In the genomic region with DNA sequence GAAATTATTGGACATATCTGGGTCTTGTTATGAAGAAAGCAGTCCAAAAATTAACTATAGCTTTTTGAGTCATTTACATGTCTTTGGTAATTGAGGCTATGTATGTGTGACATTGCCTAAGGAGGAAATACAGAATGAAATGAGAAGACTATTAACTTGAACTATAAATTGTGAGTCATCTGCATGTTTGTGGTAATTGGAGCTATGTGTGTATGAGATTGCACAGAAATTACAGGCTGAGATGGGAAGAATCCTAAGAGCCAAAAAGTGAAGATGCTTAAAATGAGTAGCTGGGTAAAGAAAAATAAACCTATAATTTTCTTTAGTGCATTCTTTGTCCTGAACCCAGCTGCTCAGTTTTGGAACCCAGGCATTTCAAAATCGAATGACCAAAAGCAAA, we compare ENCODE assay signal across 26 cellular contexts.
DNase-seq lines count a peak whose midpoint lies in the region; ATAC-seq and TF ChIP-seq lines count a peak whose summit lies in the region.
"Had no signal": no experiment of that assay in that cellular context is flagged by ENCODE, and none has a peak within 500 bp of the region (broad histone marks: within the 10 kb centered on the region; RNA-seq: fewer than 3 reads in every experiment).

No MANE protein-coding gene starts in this region.

- no peak overlapping the region for H3K4me2 ChIP-seq in PC-3 (ENCODE audit: low read length)
- H3K4me2 ChIP-seq in GM23338: no peak overlapping the region
- H3K4me2 ChIP-seq: BLaER1 treated with 17β-estradiol and CSF1 and Interleukin-3, amounts not matched to agents 10 nM and 100 nM had no signal

- H3K4me3 ChIP-seq in AG04450 (ENCODE audit: low read depth, low read length) (no peak overlapping the region), PC-3 (ENCODE audit: low read length) (no peak overlapping the region), astrocyte of the spinal cord (ENCODE audit: low read depth, low read length) (no peak overlapping the region), upper lobe of right lung (no peak overlapping the region), GM23338 (no peak overlapping the region)
- H3K4me3 ChIP-seq: BLaER1 treated with 17β-estradiol and CSF1 and Interleukin-3, amounts not matched to agents 10 nM and 100 nM; GM12878 had no signal

- no peaks in the 10 kb centered on the region for H4K20me1 ChIP-seq in PC-3 (ENCODE audit: low read length)
- H4K20me1 ChIP-seq in GM23338 (replicated peaks; ENCODE audit: insufficient read depth): no peaks in the 10 kb centered on the region
- H4K20me1 ChIP-seq: BLaER1 treated with 17β-estradiol and CSF1 and Interleukin-3, amounts not matched to agents 10 nM and 100 nM had no signal

- no peaks in the 10 kb centered on the region for H3K36me3 Mint-ChIP-seq in GM23338 (ENCODE audit: low read depth)

- H3K79me2 ChIP-seq in PC-3 (ENCODE audit: low read length) (no peaks in the 10 kb centered on the region), GM23338 (replicated peaks; ENCODE audit: insufficient read depth) (no peaks in the 10 kb centered on the region)

- H3K9me3 Mint-ChIP-seq in GM23338: no peaks in the 10 kb centered on the region

- ATAC-seq in PC-3 (peak; percentile 95), upper lobe of right lung (no peak), GM23338 (no peak)
- ATAC-seq: activated naive CD8-positive, alpha-beta T cell treated with anti-CD3 and anti-CD28 coated beads, Interleukin-2, amount 50 U/mL, for 24 hours; GM12878 had no signal

- BruUV-seq in PC-3 (replicated peaks; lab: Mats Ljungman, UMichigan): no TSS peak

- H3K4me1 ChIP-seq in PC-3 (ENCODE audit: insufficient read depth, low read length): no peaks in the 10 kb centered on the region
- H3K4me1 ChIP-seq in upper lobe of right lung: no peaks in the 10 kb centered on the region
- no peaks in the 10 kb centered on the region for H3K4me1 ChIP-seq in GM23338 (ENCODE audit: insufficient read depth)
- H3K4me1 ChIP-seq: BLaER1 treated with 17β-estradiol and CSF1 and Interleukin-3, amounts not matched to agents 10 nM and 100 nM had no signal

- intact Hi-C loops in PC-3 (cut with micrococcal nuclease): no loop called here
- intact Hi-C loops in upper lobe of right lung (cut with DNase I): no loop called here

- H3K4me3 Mint-ChIP-seq in GM23338: no peak overlapping the region
- H3K4me3 Mint-ChIP-seq: activated naive CD8-positive, alpha-beta T cell treated with anti-CD3 and anti-CD28 coated beads, Interleukin-2, amount 50 U/mL, for 24 hours had no signal

- no peak overlapping the region for H3K9ac ChIP-seq in PC-3 (ENCODE audit: low read length)
- H3K9ac ChIP-seq: BLaER1 treated with 17β-estradiol and CSF1 and Interleukin-3, amounts not matched to agents 10 nM and 100 nM had no signal

- H3K9me3 ChIP-seq in AG04450 (ENCODE audit: control insufficient read depth, insufficient read depth, low read length): no peaks in the 10 kb centered on the region
- H3K9me3 ChIP-seq in PC-3 (ENCODE audit: low read length): no peaks in the 10 kb centered on the region
- H3K9me3 ChIP-seq in upper lobe of right lung: no peaks in the 10 kb centered on the region
- H3K9me3 ChIP-seq: BLaER1 treated with 17β-estradiol and CSF1 and Interleukin-3, amounts not matched to agents 10 nM and 100 nM had no signal

- H2AFZ ChIP-seq in PC-3 (ENCODE audit: low read length): no peak overlapping the region
- no peak overlapping the region for H2AFZ ChIP-seq in GM23338

- no peaks in the 10 kb centered on the region for H3K4me1 Mint-ChIP-seq in GM23338
- H3K4me1 Mint-ChIP-seq: activated naive CD8-positive, alpha-beta T cell treated with anti-CD3 and anti-CD28 coated beads, Interleukin-2, amount 50 U/mL, for 24 hours had no signal

- H3F3A ChIP-seq in PC-3 (ENCODE audit: low read length, unreplicated experiment): no peaks in the 10 kb centered on the region
- no peaks in the 10 kb centered on the region for H3F3A ChIP-seq in GM23338 (replicated peaks; ENCODE audit: low read depth)

- H3K27me3 Mint-ChIP-seq in GM23338 (ENCODE audit: insufficient read depth, low read depth, poor library complexity): no peaks in the 10 kb centered on the region
- H3K27me3 Mint-ChIP-seq: activated naive CD8-positive, alpha-beta T cell treated with anti-CD3 and anti-CD28 coated beads, Interleukin-2, amount 50 U/mL, for 24 hours had no signal

- POLR2A ChIA-PET in AG04450 (lab: Yijun Ruan, JAX): no interaction called here
- POLR2A ChIA-PET in PC-3 (lab: Charles Lee; ENCODE audit: unreplicated experiment): interaction anchor here (0.7 kb wide), 1 partner anchor 569 kb away, joined by 3 read pairs; no protein-coding TSS in a partner anchor

- no peaks in the 10 kb centered on the region for H3K36me3 ChIP-seq in PC-3 (ENCODE audit: low read depth, low read length)
- no peaks in the 10 kb centered on the region for H3K36me3 ChIP-seq in upper lobe of right lung
- H3K36me3 ChIP-seq in GM23338 (ENCODE audit: insufficient read depth): no peaks in the 10 kb centered on the region; the same call in 1 of the 2 replicates
- H3K36me3 ChIP-seq: BLaER1 treated with 17β-estradiol and CSF1 and Interleukin-3, amounts not matched to agents 10 nM and 100 nM had no signal

- no peaks in the 10 kb centered on the region for H3K9me2 ChIP-seq in PC-3 (replicated peaks; ENCODE audit: low read length)
- no peaks in the 10 kb centered on the region for H3K9me2 ChIP-seq in GM23338 (ENCODE audit: insufficient read depth)

- TF ChIP-seq CTCF in AG04450 (IDR thresholded peaks at IDR 0.05; ENCODE audit: low read depth, low read length) (no peak), PC-3 (conservative IDR thresholded peaks at IDR 0.05; ENCODE audit: low read depth, low read length) (no peak), astrocyte of the spinal cord (IDR thresholded peaks at IDR 0.05; ENCODE audit: low read depth, low read length) (no peak), upper lobe of right lung (IDR thresholded peaks at IDR 0.05) (no peak), GM23338 (conservative IDR thresholded peaks at IDR 0.05; ENCODE audit: low read depth in 2 of 2) (no peak)

- in situ Hi-C loops in astrocyte of the spinal cord (cut with HindIII; ENCODE audit: low sequenced_read_pairs): no loop called here

- no peak overlapping the region for H3K27ac Mint-ChIP-seq in GM23338
- H3K27ac Mint-ChIP-seq: activated naive CD8-positive, alpha-beta T cell treated with anti-CD3 and anti-CD28 coated beads, Interleukin-2, amount 50 U/mL, for 24 hours had no signal

- H3K27ac ChIP-seq in AG04450 (ENCODE audit: low read depth, low read length) (no peak overlapping the region), PC-3 (ENCODE audit: low read length) (no peak overlapping the region), upper lobe of right lung (no peak overlapping the region), GM23338 (ENCODE audit: low read depth) (no peak overlapping the region)
- H3K27ac ChIP-seq: BLaER1 treated with 17β-estradiol and CSF1 and Interleukin-3, amounts not matched to agents 10 nM and 100 nM had no signal

- CTCF ChIA-PET in AG04450 (lab: Charles Lee) (interaction anchor here (1.3 kb wide), 1 partner anchor 1420 kb away, joined by 3 read pairs; no protein-coding TSS in a partner anchor), PC-3 (lab: Charles Lee) (no interaction called here)

- peak; percentile 21 for DNase-seq in AG04450 (ENCODE audit: low read depth, low spot score)
- peak; percentile 43 for DNase-seq in PC-3
- DNase-seq in astrocyte of the spinal cord (ENCODE audit: low read depth, low spot score): peak; percentile 54
- DNase-seq in foreskin melanocyte: peak; percentile 11
- no peak for DNase-seq in upper lobe of right lung
- no peak for DNase-seq in SW 1271 (lab: John Stamatoyannopoulos, UW)
- DNase-seq in GM23338 (ENCODE audit: low spot score): no peak
- no peak for DNase-seq in activated effector memory CD4-positive, alpha-beta T cell treated with anti-CD3 and anti-CD28 coated beads, Interleukin-2, amount 50 U/mL, for 16 hours
- DNase-seq: activated CD4-positive, CD25-positive, alpha-beta regulatory T cell treated with anti-CD3 and anti-CD28 coated beads, Interleukin-2, amount 50 U/mL, for 72 hours; activated gamma-delta T cell treated with Interleukin-2 at 50 U/mL for 16 hours; activated naive CD8-positive, alpha-beta T cell treated with anti-CD3 and anti-CD28 coated beads, Interleukin-2, amount 50 U/mL, for 24 hours; caudate nucleus; COR-L47; dermis blood vessel endothelial cell; DND-41; Karpas-422; mesendoderm; NCI-H1048; NCI-H1930; NCI-H345; NCI-H82; nucleus accumbens; OCI-M1; T-helper 1 cell had no signal

- H3K27me3 ChIP-seq in AG04450 (ENCODE audit: control insufficient read depth, insufficient read depth, low read length) (no peaks in the 10 kb centered on the region), PC-3 (ENCODE audit: low read length) (peaks cover 12% of the 10 kb centered on the region), upper lobe of right lung (no peaks in the 10 kb centered on the region), GM23338 (ENCODE audit: insufficient read depth) (no peaks in the 10 kb centered on the region)
- H3K27me3 ChIP-seq: BLaER1 treated with 17β-estradiol and CSF1 and Interleukin-3, amounts not matched to agents 10 nM and 100 nM had no signal

TF ChIP-seq in GM23338, 12 proteins besides CTCF, POLR2A, EP300 and RAD21 (continues in another document):
- TF ChIP-seq STAT1 (IDR thresholded peaks at IDR 0.05; ENCODE audit: unreplicated experiment): no peak
- no peak for TF ChIP-seq ZNF331 (CRISPR knock-in tag; IDR thresholded peaks at IDR 0.05; ENCODE audit: low read depth)

Comparison
In these comparisons a context has a peak if more than half of its experiments do, and no peak if none do; other contexts are left out.
1. DNase-seq: peak in AG04450 (single experiment), PC-3 (single experiment), astrocyte of the spinal cord (single experiment) and foreskin melanocyte (single experiment); none in upper lobe of right lung (single experiment), SW 1271 (0 of 2), GM23338 (single experiment) and activated effector memory CD4-positive, alpha-beta T cell treated with anti-CD3 and anti-CD28 coated beads, Interleukin-2, amount 50 U/mL, for 16 hours (single experiment).